In the genomic region with DNA sequence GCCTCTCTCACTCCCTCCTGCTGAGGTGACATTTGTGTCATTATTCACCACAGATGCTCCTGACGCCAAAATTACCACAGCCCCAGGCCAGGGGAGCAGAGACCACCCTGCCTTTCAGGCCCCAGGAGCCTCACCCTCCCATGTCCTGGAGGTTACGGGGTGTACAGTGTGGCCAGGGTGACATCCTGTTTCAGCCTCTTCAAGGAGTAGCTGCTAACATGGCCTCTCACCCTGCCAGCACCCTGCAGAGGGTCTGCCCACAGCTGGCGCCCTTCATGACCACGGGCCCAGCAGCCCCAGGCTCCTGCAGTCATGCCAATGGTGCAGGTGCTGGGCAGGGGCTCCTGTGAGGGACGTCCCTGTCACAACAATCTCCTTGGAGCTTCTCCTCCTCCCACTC, we compare ENCODE assay signal across 24 cellular contexts.
"Had no signal": no experiment of that assay in that cellular context is flagged by ENCODE, and none has a peak within 500 bp of the region (broad histone marks: within the 10 kb centered on the region; RNA-seq: fewer than 3 reads in every experiment).

No MANE protein-coding gene starts in this region.

- H3K9me3 Mint-ChIP-seq: naive thymus-derived CD8-positive, alpha-beta T cell had no signal

- H3K27ac ChIP-seq: coronary artery, dorsolateral prefrontal cortex, esophagus squamous epithelium, gastrocnemius medialis, heart right ventricle, left lung, lower lobe of right lung had no signal

- H3K4me3 Mint-ChIP-seq: naive thymus-derived CD8-positive, alpha-beta T cell had no signal

- DNase-seq: dermis blood vessel endothelial cell; dorsolateral prefrontal cortex; effector CD4-positive, alpha-beta T cell; effector memory CD4-positive, alpha-beta T cell; esophagus squamous epithelium; foreskin fibroblast; foreskin melanocyte; gastrocnemius medialis; glutamatergic neuron; head of caudate nucleus; heart right ventricle; hippocampal formation; left cardiac atrium; left lung; left ventricle myocardium superior; lower lobe of right lung; mesenchymal stem cell; midbrain; naive thymus-derived CD8-positive, alpha-beta T cell had no signal

- H3K36me3 ChIP-seq: esophagus squamous epithelium, gastrocnemius medialis, heart right ventricle, left lung, lower lobe of right lung had no signal

- H3K27me3 Mint-ChIP-seq: naive thymus-derived CD8-positive, alpha-beta T cell had no signal

- ATAC-seq: gastrocnemius medialis; heart right ventricle; left cardiac atrium; left lung; left ventricle myocardium superior; lower lobe of right lung; naive thymus-derived CD8-positive, alpha-beta T cell had no signal

- H3K27me3 ChIP-seq: dorsolateral prefrontal cortex, esophagus squamous epithelium, gastrocnemius medialis, heart right ventricle, left lung had no signal

- H3K36me3 Mint-ChIP-seq: naive thymus-derived CD8-positive, alpha-beta T cell had no signal

- H3K4me1 ChIP-seq: esophagus squamous epithelium, gastrocnemius medialis, heart right ventricle, left lung, lower lobe of right lung had no signal

- H3K4me3 ChIP-seq: coronary artery, dorsolateral prefrontal cortex, esophagus squamous epithelium, gastrocnemius medialis, heart right ventricle, left lung, lower lobe of right lung had no signal

- H3K9me3 ChIP-seq: esophagus squamous epithelium, gastrocnemius medialis, heart right ventricle, left lung, lower lobe of right lung had no signal

- FAIRE-seq: colon, endothelial cell of umbilical vein, islet of Langerhans, keratinocyte had no signal
